Comparison of ENCODE assay signal across 9 cellular contexts in the genomic region with DNA sequence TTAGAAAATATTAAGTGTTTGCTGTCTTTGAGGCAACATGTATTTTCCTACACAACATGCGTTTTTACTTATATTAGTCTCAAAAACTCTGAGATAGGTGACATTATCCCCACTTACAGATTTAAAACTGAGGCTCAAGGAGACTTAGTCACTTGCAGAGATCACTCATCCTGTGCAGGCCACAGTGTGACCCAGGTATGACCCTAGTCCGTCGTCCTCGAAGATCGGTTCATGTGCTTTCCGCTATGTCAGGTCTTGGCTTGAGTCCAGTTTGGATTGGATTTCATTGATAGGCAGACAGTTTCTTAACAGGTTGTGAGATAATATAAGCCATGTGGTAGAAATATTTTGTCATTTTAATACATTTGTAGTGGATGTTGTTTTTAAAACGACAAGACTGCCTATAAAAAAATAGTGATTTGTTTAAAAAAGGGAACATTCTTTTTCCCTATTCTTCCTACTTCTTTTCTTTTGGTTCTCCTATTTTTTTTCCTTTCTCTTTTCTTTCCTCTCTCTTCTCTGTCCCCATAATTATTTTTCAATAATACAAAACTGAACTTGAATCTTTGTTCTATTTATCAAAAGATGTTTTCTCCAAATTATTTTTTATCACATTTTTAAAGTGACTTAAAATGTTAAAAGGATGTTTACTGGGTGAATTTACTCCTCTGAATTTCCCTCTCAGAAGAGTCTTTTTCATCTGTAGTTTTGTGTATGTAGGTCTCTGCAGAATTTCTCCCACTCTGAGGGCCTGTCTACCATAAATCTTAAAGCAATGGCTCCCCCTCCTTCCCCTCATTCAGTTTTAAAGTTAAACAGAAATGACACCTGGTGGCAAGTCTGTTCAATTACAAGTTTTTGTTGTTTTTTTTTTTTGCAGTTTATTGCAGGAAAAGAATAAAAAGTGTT.
DNase-seq lines count a peak whose midpoint lies in the region; ATAC-seq and TF ChIP-seq lines count a peak whose summit lies in the region.
"Had no signal": no experiment of that assay in that cellular context is flagged by ENCODE, and none has a peak within 500 bp of the region (broad histone marks: within the 10 kb centered on the region; RNA-seq: fewer than 3 reads in every experiment).

No MANE protein-coding gene starts in this region.

- H3K27ac Mint-ChIP-seq in nephron progenitor cell: peak overlapping the region; percentile 10

- TF ChIP-seq CTCF in LNCaP clone FGC (IDR thresholded peaks at IDR 0.05; ENCODE audit: control insufficient read depth, extremely low read depth, insufficient read depth) (peak; percentile 60), esophagus squamous epithelium (IDR thresholded peaks at IDR 0.05) (peak in 5 of 6 experiments; percentile 28 to 53 (median 48)), nephron progenitor cell (IDR thresholded peaks at IDR 0.05) (peak; percentile 60)

- no peaks in the 10 kb centered on the region for H3K9me3 ChIP-seq in esophagus squamous epithelium
- H3K9me3 ChIP-seq: BLaER1 had no signal

- intact Hi-C loops in esophagus squamous epithelium (cut with DNase I): loop anchor here (10.0 kb wide), 1 partner anchor 533 kb away; no protein-coding TSS in a partner anchor

- H3K36me3 Mint-ChIP-seq in nephron progenitor cell (ENCODE audit: low read depth): peaks cover 21% of the 10 kb centered on the region

- H3K27me3 ChIP-seq in esophagus squamous epithelium: no peaks in the 10 kb centered on the region
- H3K27me3 ChIP-seq: BLaER1 had no signal

- H3K36me3 ChIP-seq in esophagus squamous epithelium: peaks cover 0 to 33% (median 0%) of the 10 kb centered on the region in 3 donors
- H3K36me3 ChIP-seq: BLaER1 had no signal

- WGBS in esophagus squamous epithelium, 2 donors: 42 to 52% methylated on average over 7 of the region's 7 CpGs

- peaks cover 16% of the 10 kb centered on the region for H3K4me1 Mint-ChIP-seq in nephron progenitor cell

- peaks cover 0 to 8% (median 0%) of the 10 kb centered on the region in 3 donors for H3K4me1 ChIP-seq in esophagus squamous epithelium
- H3K4me1 ChIP-seq: BLaER1 had no signal

- H3K27ac ChIP-seq in esophagus squamous epithelium: no peak overlapping the region
- H3K27ac ChIP-seq: BLaER1 had no signal

- DNase-seq in NCI-H1417 (lab: John Stamatoyannopoulos, UW) (peak; percentile 17 to 77 (median 30)), NCI-H1417 treated with DMSO at 0.1 percent for 48 hours (lab: John Stamatoyannopoulos, UW) (no peak), LNCaP clone FGC (ENCODE audit: low read depth) (peak; percentile 33), SHP77 treated with DMSO at 0.1 percent for 48 hours (lab: John Stamatoyannopoulos, UW) (peak; percentile 17), esophagus squamous epithelium (lab: John Stamatoyannopoulos, UW) (no peak), nephron progenitor cell (peak; percentile 28)

- H3K27me3 Mint-ChIP-seq in nephron progenitor cell (ENCODE audit: low read depth, poor library complexity): no peaks in the 10 kb centered on the region

- H3K4me3 Mint-ChIP-seq in nephron progenitor cell: peak overlapping the region; percentile 41

- no peak for TF ChIP-seq POLR2A in esophagus squamous epithelium (IDR thresholded peaks at IDR 0.05)

- H3K9me3 Mint-ChIP-seq in nephron progenitor cell: no peaks in the 10 kb centered on the region

- H3K4me3 ChIP-seq in LNCaP clone FGC (ENCODE audit: low read depth, low read length) (no peak overlapping the region), esophagus squamous epithelium (no peak overlapping the region)
- H3K4me3 ChIP-seq: BLaER1 had no signal

- ATAC-seq in HG02884 (IDR thresholded peaks at IDR 0.05; ENCODE audit: unreplicated experiment) (no peak), GM21529 (IDR thresholded peaks at IDR 0.05; ENCODE audit: unreplicated experiment) (no peak)

Comparison
In these comparisons a context has a peak if more than half of its experiments do, and no peak if none do; other contexts are left out.
1. DNase-seq: peak in NCI-H1417 (3 of 3), LNCaP clone FGC (single experiment), SHP77 treated with DMSO at 0.1 percent for 48 hours (single experiment) and nephron progenitor cell (single experiment); none in NCI-H1417 treated with DMSO at 0.1 percent for 48 hours (single experiment) and esophagus squamous epithelium (single experiment).
2. Peak in every context shown above with its lines, with median percentiles within 50 percentile points of each other: CTCF ChIP-seq.